Comparison of ENCODE assay signal across 9 cellular contexts in genomic region chr2:160703648-160704585, GRCh38.
A peak's percentile ranks its signal among the peaks of the same experiment; 100 is the strongest.
DNase-seq lines count a peak whose midpoint lies in the region; ATAC-seq lines count a peak whose summit lies in the region.
"Had no signal": no experiment of that assay in that cellular context is flagged by ENCODE, and none has a peak within 500 bp of the region (broad histone marks: within the 10 kb centered on the region; RNA-seq: fewer than 3 reads in every experiment).

No MANE protein-coding gene starts in this region.

- H3K36me3 Mint-ChIP-seq in stimulated activated naive CD8-positive, alpha-beta T cell treated with anti-CD3 and anti-CD28 coated beads, Interleukin-15, Interleukin-2, amounts not matched to agents 100 ng/mL and 50 ng/mL, for 24 hours (ENCODE audit: low read depth) = no peaks in the 10 kb centered on the region

- no peaks in the 10 kb centered on the region for H3K27me3 Mint-ChIP-seq in stimulated activated naive CD8-positive, alpha-beta T cell treated with anti-CD3 and anti-CD28 coated beads, Interleukin-15, Interleukin-2, amounts not matched to agents 100 ng/mL and 50 ng/mL, for 24 hours

- peak; percentile 91 for ATAC-seq in HG02759 (IDR thresholded peaks at IDR 0.05; ENCODE audit: unreplicated experiment)

- H3K4me1 Mint-ChIP-seq in stimulated activated naive CD8-positive, alpha-beta T cell treated with anti-CD3 and anti-CD28 coated beads, Interleukin-15, Interleukin-2, amounts not matched to agents 100 ng/mL and 50 ng/mL, for 24 hours (ENCODE audit: low read depth) = peaks cover 14% of the 10 kb centered on the region

- peak; percentile 15 for DNase-seq in activated CD8-positive, alpha-beta memory T cell treated with anti-CD3 and anti-CD28 coated beads, Interleukin-2, amount 50 U/mL, for 4 hours
- no peak for DNase-seq in activated CD8-positive, alpha-beta memory T cell treated with anti-CD3 and anti-CD28 coated beads for 24 hours
- DNase-seq in MV-4-11 (lab: John Stamatoyannopoulos, UW) (peak; percentile 96), ecto neural progenitor cell (ENCODE audit: low spot score) (peak; percentile 78), H7 (no peak), NCI-H345 treated with DMSO at 0.1 percent for 48 hours (lab: John Stamatoyannopoulos, UW; ENCODE audit: unreplicated experiment) (no peak)

- no peak overlapping the region for H3K4me3 Mint-ChIP-seq in stimulated activated naive CD8-positive, alpha-beta T cell treated with anti-CD3 and anti-CD28 coated beads, Interleukin-15, Interleukin-2, amounts not matched to agents 100 ng/mL and 50 ng/mL, for 24 hours

- H3K36me3 ChIP-seq in H7 (replicated peaks; ENCODE audit: control insufficient read depth, insufficient read depth, low read length) = no peaks in the 10 kb centered on the region
- H3K36me3 ChIP-seq: thoracic aorta had no signal

- no peaks in the 10 kb centered on the region for H3K9me3 Mint-ChIP-seq in stimulated activated naive CD8-positive, alpha-beta T cell treated with anti-CD3 and anti-CD28 coated beads, Interleukin-15, Interleukin-2, amounts not matched to agents 100 ng/mL and 50 ng/mL, for 24 hours

- H3K4me3 ChIP-seq in H7 (ENCODE audit: insufficient read depth, low read depth, low read length) = no peak overlapping the region
- H3K4me3 ChIP-seq: thoracic aorta had no signal

- H3K27ac Mint-ChIP-seq in stimulated activated naive CD8-positive, alpha-beta T cell treated with anti-CD3 and anti-CD28 coated beads, Interleukin-15, Interleukin-2, amounts not matched to agents 100 ng/mL and 50 ng/mL, for 24 hours = peak overlapping the region; percentile 11

- no peaks in the 10 kb centered on the region for H3K27me3 ChIP-seq in H7 (ENCODE audit: control insufficient read depth, insufficient read depth, low read length)

Comparison
In these comparisons a context has a peak if more than half of its experiments do, and no peak if none do; other contexts are left out.
1. DNase-seq: peak in activated CD8-positive, alpha-beta memory T cell treated with anti-CD3 and anti-CD28 coated beads, Interleukin-2, amount 50 U/mL, for 4 hours (single experiment), MV-4-11 (single experiment) and ecto neural progenitor cell (single experiment); none in activated CD8-positive, alpha-beta memory T cell treated with anti-CD3 and anti-CD28 coated beads for 24 hours (single experiment), H7 (single experiment) and NCI-H345 treated with DMSO at 0.1 percent for 48 hours (single experiment).